1 cellular context compared by ENCODE assay signal in genomic region chr1:155015527-155016230, GRCh38.
TF ChIP-seq lines count a peak whose summit lies in the region.

No MANE protein-coding gene starts in this region.

TF ChIP-seq in GM12878, 131 proteins besides CTCF, POLR2A, EP300 and RAD21:
- TF ChIP-seq BACH1 (IDR thresholded peaks at IDR 0.05; ENCODE audit: borderline replicate concordance) (no peak), NRF1 (conservative IDR thresholded peaks at IDR 0.05; ENCODE audit: low read depth, low read length) (no peak), CEBPB (IDR thresholded peaks at IDR 0.05; ENCODE audit: borderline replicate concordance in 1 of 2, low read depth in 2 of 2, low read length in 2 of 2) (no peak), NFIC (IDR thresholded peaks at IDR 0.05; ENCODE audit: low read depth, low read length) (no peak), KLF5 (IDR thresholded peaks at IDR 0.05; ENCODE audit: partially characterized antibody) (no peak), ESRRA (IDR thresholded peaks at IDR 0.05; ENCODE audit: low read length) (no peak), SREBF1 (IDR thresholded peaks at IDR 0.05; ENCODE audit: low read length) (no peak), NR2F1 (conservative IDR thresholded peaks at IDR 0.05) (no peak)
TF ChIP-seq in GM12878: peak in this region for 0.
